Comparison of ENCODE assay signal across 1 cellular context in the genomic region with DNA sequence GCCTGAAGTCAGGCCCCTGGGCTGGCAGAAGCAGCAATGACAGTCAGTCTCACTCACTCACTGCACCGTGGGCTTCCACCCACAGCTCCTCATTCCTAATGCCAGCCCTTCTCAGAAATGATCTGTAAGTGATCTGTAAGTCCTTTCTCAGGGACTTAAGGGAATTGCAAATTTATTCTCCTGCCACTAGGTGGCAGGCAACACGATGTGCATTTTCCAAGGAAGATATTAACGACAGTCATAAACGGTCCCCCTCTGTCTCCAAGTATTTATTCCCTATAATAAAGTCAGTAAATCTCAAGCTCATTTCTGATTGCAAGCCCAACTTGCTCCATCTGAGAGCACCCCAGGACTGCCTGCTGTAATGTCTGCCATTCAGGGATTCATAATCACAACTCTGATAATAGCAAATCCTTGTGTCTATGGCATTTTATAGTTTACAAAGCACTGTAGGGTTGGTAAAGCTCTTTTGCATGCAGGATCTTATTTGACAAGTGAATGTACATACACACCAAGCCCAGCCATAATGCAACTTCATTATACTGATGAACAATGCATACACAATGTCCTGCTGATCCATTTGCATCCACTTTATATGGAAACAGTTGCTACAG.
TF ChIP-seq lines count a peak whose summit lies in the region.

No MANE protein-coding gene starts in this region.

TF ChIP-seq in H1, 55 proteins besides CTCF, POLR2A, EP300 and RAD21:
- no peak for TF ChIP-seq CHD1 (IDR thresholded peaks at IDR 0.05; ENCODE audit: low read depth, low read length)
- no peak for TF ChIP-seq KDM4A (IDR thresholded peaks at IDR 0.05; ENCODE audit: low read depth, low read length, severe bottlenecking)
- TF ChIP-seq GTF2F1 (IDR thresholded peaks at IDR 0.05; ENCODE audit: borderline replicate concordance, low read depth, low read length), result no peak
- TF ChIP-seq FOSL1 (IDR thresholded peaks at IDR 0.05; ENCODE audit: insufficient read depth, low read depth, low read length), result no peak
- no peak for TF ChIP-seq BACH1 (IDR thresholded peaks at IDR 0.05; ENCODE audit: low read length)
- no peak for TF ChIP-seq POLR2AphosphoS5 (IDR thresholded peaks at IDR 0.05; ENCODE audit: low read depth, low read length)
- TF ChIP-seq ASH2L (IDR thresholded peaks at IDR 0.05; ENCODE audit: low read length), result no peak
- TF ChIP-seq TEAD4 (IDR thresholded peaks at IDR 0.05; ENCODE audit: low read depth, low read length), result no peak
- no peak for TF ChIP-seq JUN (IDR thresholded peaks at IDR 0.05; ENCODE audit: low read depth, low read length)
- no peak for TF ChIP-seq SIRT6 (IDR thresholded peaks at IDR 0.05; ENCODE audit: low read length)
- TF ChIP-seq CREB1 (IDR thresholded peaks at IDR 0.05), result no peak
- TF ChIP-seq, protein P1, sequence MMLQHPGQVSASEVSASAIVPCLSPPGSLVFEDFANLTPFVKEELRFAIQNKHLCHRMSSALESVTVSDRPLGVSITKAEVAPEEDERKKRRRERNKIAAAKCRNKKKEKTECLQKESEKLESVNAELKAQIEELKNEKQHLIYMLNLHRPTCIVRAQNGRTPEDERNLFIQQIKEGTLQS (IDR thresholded peaks at IDR 0.05; ENCODE audit: insufficient read depth, low read depth, low read length), result no peak
- no peak for TF ChIP-seq CHD2 (IDR thresholded peaks at IDR 0.05; ENCODE audit: low read length)
- no peak for TF ChIP-seq NANOG (IDR thresholded peaks at IDR 0.05; ENCODE audit: insufficient read depth, low read depth, low read length, poor library complexity, severe bottlenecking)
- TF ChIP-seq, protein P2, sequence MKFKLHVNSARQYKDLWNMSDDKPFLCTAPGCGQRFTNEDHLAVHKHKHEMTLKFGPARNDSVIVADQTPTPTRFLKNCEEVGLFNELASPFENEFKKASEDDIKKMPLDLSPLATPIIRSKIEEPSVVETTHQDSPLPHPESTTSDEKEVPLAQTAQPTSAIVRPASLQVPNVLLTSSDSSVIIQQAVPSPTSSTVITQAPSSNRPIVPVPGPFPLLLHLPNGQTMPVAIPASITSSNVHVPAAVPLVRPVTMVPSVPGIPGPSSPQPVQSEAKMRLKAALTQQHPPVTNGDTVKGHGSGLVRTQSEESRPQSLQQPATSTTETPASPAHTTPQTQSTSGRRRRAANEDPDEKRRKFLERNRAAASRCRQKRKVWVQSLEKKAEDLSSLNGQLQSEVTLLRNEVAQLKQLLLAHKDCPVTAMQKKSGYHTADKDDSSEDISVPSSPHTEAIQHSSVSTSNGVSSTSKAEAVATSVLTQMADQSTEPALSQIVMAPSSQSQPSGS (IDR thresholded peaks at IDR 0.05; ENCODE audit: low read length), result no peak
- no peak for TF ChIP-seq CTBP2 (IDR thresholded peaks at IDR 0.05; ENCODE audit: borderline replicate concordance, insufficient read depth, insufficient read length, low read length)
TF ChIP-seq in H1: peak in this region for 0.
